20 cellular contexts compared by ENCODE assay signal in the genomic region with DNA sequence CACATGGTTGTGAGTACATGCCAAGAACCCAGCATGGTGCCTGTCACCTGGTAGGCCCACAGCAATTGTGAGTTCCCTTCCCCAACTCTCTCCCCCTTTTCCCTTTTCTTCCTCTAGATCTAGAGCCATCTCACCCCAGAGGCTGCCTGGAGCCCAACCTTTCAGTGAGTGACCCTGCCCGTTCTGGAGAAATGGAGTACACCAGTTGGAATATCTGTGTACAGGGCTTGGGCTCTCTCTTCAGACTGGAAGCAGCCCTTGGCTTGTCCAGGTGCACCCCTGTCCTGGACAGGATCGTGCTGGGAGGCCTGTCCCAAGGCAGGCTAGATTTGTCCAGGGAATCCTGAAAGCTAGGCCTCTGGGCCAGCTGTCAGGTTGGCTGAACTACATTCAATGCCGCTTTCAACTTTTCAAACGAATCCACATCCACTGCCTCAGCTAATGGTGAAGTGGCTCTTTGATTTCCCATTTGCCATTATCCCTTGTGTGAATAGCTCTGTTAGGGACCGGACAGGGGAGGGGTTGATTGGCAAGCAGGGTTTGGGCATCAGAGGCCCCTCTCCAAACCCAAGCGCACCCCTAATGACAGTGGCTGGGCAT.
DNase-seq lines count a peak whose midpoint lies in the region; ATAC-seq and TF ChIP-seq lines count a peak whose summit lies in the region.
"Had no signal": no experiment of that assay in that cellular context is flagged by ENCODE, and none has a peak within 500 bp of the region (broad histone marks: within the 10 kb centered on the region; RNA-seq: fewer than 3 reads in every experiment).

No MANE protein-coding gene starts in this region.

- no peak overlapping the region for H3K27ac ChIP-seq in heart right ventricle
- peak overlapping the region; percentile 75 for H3K27ac ChIP-seq in caudate nucleus (ENCODE audit: low read depth, low read length)
- H3K27ac ChIP-seq in testis = no peak overlapping the region

- H3K4me3 ChIP-seq in heart right ventricle = no peak overlapping the region
- H3K4me3 ChIP-seq in testis = no peak overlapping the region

- peak; percentile 44 for DNase-seq in cardiac septum (ENCODE audit: low spot score)
- no peak for DNase-seq in heart right ventricle
- peak in 1 of 61 donors; percentile 36 for DNase-seq in caudate nucleus (lab: John Stamatoyannopoulos, UW)
- DNase-seq in mesenteric fat pad (ENCODE audit: low spot score) = peak; percentile 77
- peak; percentile 10 for DNase-seq in testis
- no peak for DNase-seq in inferior parietal cortex (ENCODE audit: extremely low spot score)
- no peak for DNase-seq in globus pallidus (ENCODE audit: low spot score)
- DNase-seq in activated T-cell treated with anti-CD3 and anti-CD28 coated beads, Interleukin-2, amount 50 U/mL, for 72 hours = no peak
- DNase-seq: 8988T, DND-41, H7, HFFc6, MM.1S, NCI-H1105, NCI-H187 treated with DMSO at 0.1 percent for 48 hours, NCI-H446 treated with DMSO at 0.1 percent for 48 hours, OCI-M1, SHP77 treated with DMSO at 0.1 percent for 48 hours, SK-N-SH had no signal

- ATAC-seq in heart right ventricle = no peak
- no peak for ATAC-seq in activated T-cell treated with anti-CD3 and anti-CD28 coated beads, Interleukin-2, amount 50 U/mL, for 72 hours (replicated peaks in 1 of 2)

- no peak for TF ChIP-seq POLR2A in testis (IDR thresholded peaks at IDR 0.05)

- H3K9me3 Mint-ChIP-seq in activated T-cell treated with anti-CD3 and anti-CD28 coated beads, Interleukin-2, amount 50 U/mL, for 72 hours = no peaks in the 10 kb centered on the region
- H3K9me3 Mint-ChIP-seq: CD14-positive monocyte, HFFc6 had no signal

- H3K27me3 ChIP-seq in heart right ventricle = no peaks in the 10 kb centered on the region
- H3K27me3 ChIP-seq in testis = no peaks in the 10 kb centered on the region

- no peaks in the 10 kb centered on the region for H3K4me1 Mint-ChIP-seq in activated T-cell treated with anti-CD3 and anti-CD28 coated beads, Interleukin-2, amount 50 U/mL, for 72 hours (ENCODE audit: low read depth)
- H3K4me1 Mint-ChIP-seq: CD14-positive monocyte had no signal

- H3K9me3 ChIP-seq in heart right ventricle (no peaks in the 10 kb centered on the region), testis (no peaks in the 10 kb centered on the region)
- H3K9me3 ChIP-seq: SK-N-SH had no signal

- H3K4me3 Mint-ChIP-seq in activated T-cell treated with anti-CD3 and anti-CD28 coated beads, Interleukin-2, amount 50 U/mL, for 72 hours = no peak overlapping the region
- H3K4me3 Mint-ChIP-seq: CD14-positive monocyte, HFFc6 had no signal

- H3K27me3 Mint-ChIP-seq in activated T-cell treated with anti-CD3 and anti-CD28 coated beads, Interleukin-2, amount 50 U/mL, for 72 hours (ENCODE audit: low read depth) = no peaks in the 10 kb centered on the region

- TF ChIP-seq CTCF in heart right ventricle (IDR thresholded peaks at IDR 0.05) (no peak), testis (IDR thresholded peaks at IDR 0.05) (no peak)

- 95 to 97% methylated on average over 6 of the region's 6 CpGs for WGBS in heart right ventricle, 2 donors
- WGBS in testis, 2 donors = 97 to 98% methylated on average over 6 of the region's 6 CpGs

- H3K4me1 ChIP-seq in heart right ventricle (peaks cover 0 to 20% (median 13%) of the 10 kb centered on the region in 9 donors), testis (no peaks in the 10 kb centered on the region)

- H3K36me3 ChIP-seq in heart right ventricle (no peaks in the 10 kb centered on the region), testis (ENCODE audit: low read depth, missing control alignments) (no peaks in the 10 kb centered on the region)

- no peaks in the 10 kb centered on the region for H3K36me3 Mint-ChIP-seq in activated T-cell treated with anti-CD3 and anti-CD28 coated beads, Interleukin-2, amount 50 U/mL, for 72 hours (ENCODE audit: insufficient read depth in 2 of 2)
- H3K36me3 Mint-ChIP-seq: CD14-positive monocyte had no signal

- no peak overlapping the region for H3K27ac Mint-ChIP-seq in activated T-cell treated with anti-CD3 and anti-CD28 coated beads, Interleukin-2, amount 50 U/mL, for 72 hours
- H3K27ac Mint-ChIP-seq: CD14-positive monocyte, HFFc6 had no signal

- intact Hi-C loops in cardiac septum (cut with DNase I) (loop anchor here (5.0 to 10.0 kb wide), 2 partner anchors 175 to 318 kb away; no protein-coding TSS in a partner anchor), heart right ventricle (cut with DNase I) (loop anchor here in 5 of 10 donors (5.0 to 10.0 kb wide), 7 partner anchors 120 to 318 kb away; no protein-coding TSS in a partner anchor), testis (cut with DNase I; ENCODE audit: low total_unique reads) (no loop called here)

Comparison
In these comparisons a context has a peak if more than half of its experiments do, and no peak if none do; other contexts are left out.
1. DNase-seq: peak in cardiac septum (single experiment), mesenteric fat pad (single experiment) and testis (single experiment); none in heart right ventricle (0 of 2), inferior parietal cortex (single experiment), globus pallidus (single experiment) and activated T-cell treated with anti-CD3 and anti-CD28 coated beads, Interleukin-2, amount 50 U/mL, for 72 hours (0 of 2).